Comparison of ENCODE assay signal across 1 cellular context in the genomic region with DNA sequence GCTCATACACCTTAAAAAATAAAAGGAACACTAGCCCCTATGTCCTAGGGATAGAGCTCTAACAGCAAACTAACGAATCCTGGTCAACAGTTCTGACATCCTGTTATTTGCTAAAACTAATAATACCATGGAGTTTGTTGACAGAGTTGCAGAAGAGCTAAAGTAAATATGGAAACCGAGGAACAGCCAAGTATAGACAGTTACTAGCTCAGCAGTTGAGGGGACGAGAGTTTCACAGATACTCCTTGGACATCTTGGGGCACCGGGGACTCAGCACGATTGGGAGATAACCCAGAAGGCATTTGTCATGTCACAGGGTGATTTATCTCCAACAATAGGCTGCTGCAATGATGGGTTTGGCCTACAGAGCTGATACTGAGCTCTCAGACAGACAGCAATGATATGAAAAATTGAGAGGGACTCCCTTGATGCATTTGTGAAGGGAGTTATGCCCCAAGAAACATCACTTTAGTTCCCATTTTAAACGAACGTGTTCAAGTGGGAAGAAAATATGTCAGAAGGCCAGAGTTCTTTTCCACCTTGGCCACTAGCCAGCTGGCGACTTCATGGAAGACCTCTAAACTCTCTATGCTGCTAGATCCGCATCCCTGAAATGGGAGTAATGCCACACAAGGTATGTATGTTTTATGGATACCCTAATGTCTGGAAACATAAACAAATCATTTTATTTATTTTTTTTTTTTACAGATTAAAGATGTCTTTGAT.
TF ChIP-seq lines count a peak whose summit lies in the region.

No MANE protein-coding gene starts in this region.

TF ChIP-seq in SK-N-SH, 30 proteins besides CTCF, POLR2A, EP300 and RAD21 (continued from another document):
- TF ChIP-seq, protein P1, sequence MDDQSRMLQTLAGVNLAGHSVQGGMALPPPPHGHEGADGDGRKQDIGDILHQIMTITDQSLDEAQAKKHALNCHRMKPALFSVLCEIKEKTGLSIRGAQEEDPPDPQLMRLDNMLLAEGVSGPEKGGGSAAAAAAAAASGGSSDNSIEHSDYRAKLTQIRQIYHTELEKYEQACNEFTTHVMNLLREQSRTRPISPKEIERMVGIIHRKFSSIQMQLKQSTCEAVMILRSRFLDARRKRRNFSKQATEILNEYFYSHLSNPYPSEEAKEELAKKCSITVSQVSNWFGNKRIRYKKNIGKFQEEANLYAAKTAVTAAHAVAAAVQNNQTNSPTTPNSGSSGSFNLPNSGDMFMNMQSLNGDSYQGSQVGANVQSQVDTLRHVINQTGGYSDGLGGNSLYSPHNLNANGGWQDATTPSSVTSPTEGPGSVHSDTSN (IDR thresholded peaks at IDR 0.05), result no peak
- TF ChIP-seq, protein P2, sequence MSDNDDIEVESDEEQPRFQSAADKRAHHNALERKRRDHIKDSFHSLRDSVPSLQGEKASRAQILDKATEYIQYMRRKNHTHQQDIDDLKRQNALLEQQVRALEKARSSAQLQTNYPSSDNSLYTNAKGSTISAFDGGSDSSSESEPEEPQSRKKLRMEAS (IDR thresholded peaks at IDR 0.05; ENCODE audit: low read depth), result no peak
- TF ChIP-seq POLR2AphosphoS5 (IDR thresholded peaks at IDR 0.05; ENCODE audit: low read depth, low read length), result no peak
- no peak for TF ChIP-seq TCF12 (IDR thresholded peaks at IDR 0.05)
- no peak for TF ChIP-seq ELF1 (IDR thresholded peaks at IDR 0.05)
- no peak for TF ChIP-seq MEF2A (IDR thresholded peaks at IDR 0.05; ENCODE audit: borderline replicate concordance, low read depth)
- TF ChIP-seq GABPA (IDR thresholded peaks at IDR 0.05; ENCODE audit: low read depth), result no peak
